Comparison of ENCODE assay signal across 1 cellular context in the genomic region with DNA sequence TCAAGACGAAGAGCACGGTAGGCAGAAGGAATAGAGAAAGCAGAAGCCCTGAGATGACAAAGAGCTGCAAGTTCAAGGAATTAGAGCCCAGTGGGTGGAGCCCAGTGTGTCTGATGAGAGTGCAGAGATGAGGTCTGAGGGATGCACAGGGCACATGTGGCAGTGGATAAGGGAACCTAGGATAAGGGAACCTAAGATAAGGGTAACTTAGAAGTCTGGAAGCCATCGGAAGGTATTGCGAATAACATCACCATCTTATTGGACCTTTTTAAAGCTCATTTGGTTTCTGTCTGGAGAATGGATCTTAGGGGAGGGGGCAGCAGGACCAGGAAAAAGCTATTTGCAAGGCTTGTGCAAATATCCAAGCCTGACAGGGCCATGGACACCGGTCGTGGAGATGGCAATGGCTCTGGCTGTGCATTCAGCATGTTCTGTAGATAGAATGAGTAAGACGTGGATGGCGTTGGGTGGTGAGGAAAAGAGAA.
TF ChIP-seq lines count a peak whose summit lies in the region.

No MANE protein-coding gene starts in this region.

TF ChIP-seq in K562, 482 proteins besides CTCF, POLR2A, EP300 and RAD21 (continued from another document and continues in another):
- TF ChIP-seq, protein P1, sequence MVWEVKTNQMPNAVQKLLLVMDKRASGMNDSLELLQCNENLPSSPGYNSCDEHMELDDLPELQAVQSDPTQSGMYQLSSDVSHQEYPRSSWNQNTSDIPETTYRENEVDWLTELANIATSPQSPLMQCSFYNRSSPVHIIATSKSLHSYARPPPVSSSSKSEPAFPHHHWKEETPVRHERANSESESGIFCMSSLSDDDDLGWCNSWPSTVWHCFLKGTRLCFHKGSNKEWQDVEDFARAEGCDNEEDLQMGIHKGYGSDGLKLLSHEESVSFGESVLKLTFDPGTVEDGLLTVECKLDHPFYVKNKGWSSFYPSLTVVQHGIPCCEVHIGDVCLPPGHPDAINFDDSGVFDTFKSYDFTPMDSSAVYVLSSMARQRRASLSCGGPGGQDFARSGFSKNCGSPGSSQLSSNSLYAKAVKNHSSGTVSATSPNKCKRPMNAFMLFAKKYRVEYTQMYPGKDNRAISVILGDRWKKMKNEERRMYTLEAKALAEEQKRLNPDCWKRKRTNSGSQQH (CRISPR knock-in tag; IDR thresholded peaks at IDR 0.05) = no peak
- 0 out of 2 replicates have a peak, but pooled peaks have one; percentile 32 for TF ChIP-seq KLF6 (CRISPR knock-in tag; IDR thresholded peaks at IDR 0.05; ENCODE audit: borderline replicate concordance)
- TF ChIP-seq PML (IDR thresholded peaks at IDR 0.05; ENCODE audit: low read length) = peak; percentile 84
- no peak for TF ChIP-seq NFXL1 (CRISPR knock-in tag; IDR thresholded peaks at IDR 0.05)
- TF ChIP-seq, protein P2, sequence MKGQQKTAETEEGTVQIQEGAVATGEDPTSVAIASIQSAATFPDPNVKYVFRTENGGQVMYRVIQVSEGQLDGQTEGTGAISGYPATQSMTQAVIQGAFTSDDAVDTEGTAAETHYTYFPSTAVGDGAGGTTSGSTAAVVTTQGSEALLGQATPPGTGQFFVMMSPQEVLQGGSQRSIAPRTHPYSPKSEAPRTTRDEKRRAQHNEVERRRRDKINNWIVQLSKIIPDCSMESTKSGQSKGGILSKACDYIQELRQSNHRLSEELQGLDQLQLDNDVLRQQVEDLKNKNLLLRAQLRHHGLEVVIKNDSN (CRISPR knock-in tag; IDR thresholded peaks at IDR 0.05) = 0 out of 2 replicates have a peak, but pooled peaks have one; percentile 33
- no peak for TF ChIP-seq RHOXF2B (CRISPR knock-in tag; conservative IDR thresholded peaks at IDR 0.05)
- peak; percentile 33; the same call in 1 of the 2 replicates for TF ChIP-seq RAD51 (IDR thresholded peaks at IDR 0.05; ENCODE audit: borderline replicate concordance, low read depth)
- TF ChIP-seq ZNF239 (CRISPR knock-in tag; IDR thresholded peaks at IDR 0.05) = 0 out of 2 replicates have a peak, but pooled peaks have one; percentile 7
- TF ChIP-seq ZNF24 (IDR thresholded peaks at IDR 0.05) = no peak
- no peak for TF ChIP-seq ZFX (CRISPR knock-in tag; IDR thresholded peaks at IDR 0.05)
- no peak; a peak in 1 of 4 replicates for TF ChIP-seq SRF (CRISPR knock-in tag; IDR thresholded peaks at IDR 0.05)
- TF ChIP-seq, protein P3, sequence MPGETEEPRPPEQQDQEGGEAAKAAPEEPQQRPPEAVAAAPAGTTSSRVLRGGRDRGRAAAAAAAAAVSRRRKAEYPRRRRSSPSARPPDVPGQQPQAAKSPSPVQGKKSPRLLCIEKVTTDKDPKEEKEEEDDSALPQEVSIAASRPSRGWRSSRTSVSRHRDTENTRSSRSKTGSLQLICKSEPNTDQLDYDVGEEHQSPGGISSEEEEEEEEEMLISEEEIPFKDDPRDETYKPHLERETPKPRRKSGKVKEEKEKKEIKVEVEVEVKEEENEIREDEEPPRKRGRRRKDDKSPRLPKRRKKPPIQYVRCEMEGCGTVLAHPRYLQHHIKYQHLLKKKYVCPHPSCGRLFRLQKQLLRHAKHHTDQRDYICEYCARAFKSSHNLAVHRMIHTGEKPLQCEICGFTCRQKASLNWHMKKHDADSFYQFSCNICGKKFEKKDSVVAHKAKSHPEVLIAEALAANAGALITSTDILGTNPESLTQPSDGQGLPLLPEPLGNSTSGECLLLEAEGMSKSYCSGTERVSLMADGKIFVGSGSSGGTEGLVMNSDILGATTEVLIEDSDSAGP (CRISPR knock-in tag; IDR thresholded peaks at IDR 0.05) = no peak
- peak; percentile 99 for TF ChIP-seq CTBP1 (IDR thresholded peaks at IDR 0.05; ENCODE audit: borderline replicate concordance)
- TF ChIP-seq, protein P4, sequence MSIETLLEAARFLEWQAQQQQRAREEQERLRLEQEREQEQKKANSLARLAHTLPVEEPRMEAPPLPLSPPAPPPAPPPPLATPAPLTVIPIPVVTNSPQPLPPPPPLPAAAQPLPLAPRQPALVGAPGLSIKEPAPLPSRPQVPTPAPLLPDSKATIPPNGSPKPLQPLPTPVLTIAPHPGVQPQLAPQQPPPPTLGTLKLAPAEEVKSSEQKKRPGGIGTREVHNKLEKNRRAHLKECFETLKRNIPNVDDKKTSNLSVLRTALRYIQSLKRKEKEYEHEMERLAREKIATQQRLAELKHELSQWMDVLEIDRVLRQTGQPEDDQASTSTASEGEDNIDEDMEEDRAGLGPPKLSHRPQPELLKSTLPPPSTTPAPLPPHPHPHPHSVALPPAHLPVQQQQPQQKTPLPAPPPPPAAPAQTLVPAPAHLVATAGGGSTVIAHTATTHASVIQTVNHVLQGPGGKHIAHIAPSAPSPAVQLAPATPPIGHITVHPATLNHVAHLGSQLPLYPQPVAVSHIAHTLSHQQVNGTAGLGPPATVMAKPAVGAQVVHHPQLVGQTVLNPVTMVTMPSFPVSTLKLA (conservative IDR thresholded peaks at IDR 0.05) = peak; percentile 62 to 82; a peak in 3 of 4 replicates
- no peak for TF ChIP-seq JUNB (CRISPR knock-in tag; conservative IDR thresholded peaks at IDR 0.05)
- no peak; the same call in 1 of the 2 replicates for TF ChIP-seq TRIM28 (IDR thresholded peaks at IDR 0.05)
- TF ChIP-seq, protein P5, sequence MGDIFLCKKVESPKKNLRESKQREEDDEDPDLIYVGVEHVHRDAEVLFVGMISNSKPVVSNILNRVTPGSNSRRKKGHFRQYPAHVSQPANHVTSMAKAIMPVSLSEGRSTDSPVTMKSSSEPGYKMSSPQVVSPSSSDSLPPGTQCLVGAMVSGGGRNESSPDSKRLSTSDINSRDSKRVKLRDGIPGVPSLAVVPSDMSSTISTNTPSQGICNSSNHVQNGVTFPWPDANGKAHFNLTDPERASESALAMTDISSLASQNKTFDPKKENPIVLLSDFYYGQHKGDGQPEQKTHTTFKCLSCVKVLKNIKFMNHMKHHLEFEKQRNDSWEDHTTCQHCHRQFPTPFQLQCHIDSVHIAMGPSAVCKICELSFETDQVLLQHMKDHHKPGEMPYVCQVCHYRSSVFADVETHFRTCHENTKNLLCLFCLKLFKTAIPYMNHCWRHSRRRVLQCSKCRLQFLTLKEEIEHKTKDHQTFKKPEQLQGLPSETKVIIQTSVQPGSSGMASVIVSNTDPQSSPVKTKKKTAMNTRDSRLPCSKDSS (IDR thresholded peaks at IDR 0.05; ENCODE audit: low read depth, partially characterized antibody) = no peak
- no peak for TF ChIP-seq ZBTB1 (CRISPR knock-in tag; IDR thresholded peaks at IDR 0.05; ENCODE audit: borderline replicate concordance, low read depth)
- no peak for TF ChIP-seq MEF2A (IDR thresholded peaks at IDR 0.05; ENCODE audit: control insufficient read depth, low read depth, low read length)
- TF ChIP-seq MCM3 (IDR thresholded peaks at IDR 0.05) = no peak
- TF ChIP-seq SMARCC2 (IDR thresholded peaks at IDR 0.05; ENCODE audit: low read depth) = peak; percentile 25
- TF ChIP-seq TGIF2 (CRISPR knock-in tag; IDR thresholded peaks at IDR 0.05) = no peak
- TF ChIP-seq, protein P6, sequence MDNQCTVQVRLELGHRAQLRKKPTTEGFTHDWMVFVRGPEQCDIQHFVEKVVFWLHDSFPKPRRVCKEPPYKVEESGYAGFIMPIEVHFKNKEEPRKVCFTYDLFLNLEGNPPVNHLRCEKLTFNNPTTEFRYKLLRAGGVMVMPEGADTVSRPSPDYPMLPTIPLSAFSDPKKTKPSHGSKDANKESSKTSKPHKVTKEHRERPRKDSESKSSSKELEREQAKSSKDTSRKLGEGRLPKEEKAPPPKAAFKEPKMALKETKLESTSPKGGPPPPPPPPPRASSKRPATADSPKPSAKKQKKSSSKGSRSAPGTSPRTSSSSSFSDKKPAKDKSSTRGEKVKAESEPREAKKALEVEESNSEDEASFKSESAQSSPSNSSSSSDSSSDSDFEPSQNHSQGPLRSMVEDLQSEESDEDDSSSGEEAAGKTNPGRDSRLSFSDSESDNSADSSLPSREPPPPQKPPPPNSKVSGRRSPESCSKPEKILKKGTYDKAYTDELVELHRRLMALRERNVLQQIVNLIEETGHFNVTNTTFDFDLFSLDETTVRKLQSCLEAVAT (IDR thresholded peaks at IDR 0.05) = peak; percentile 69 to 93
- no peak for TF ChIP-seq XRCC4 (IDR thresholded peaks at IDR 0.05; ENCODE audit: extremely low read depth, insufficient read depth, insufficient read length)
- peak; percentile 92 for TF ChIP-seq NCOR1 (IDR thresholded peaks at IDR 0.05)
- TF ChIP-seq, protein P7, sequence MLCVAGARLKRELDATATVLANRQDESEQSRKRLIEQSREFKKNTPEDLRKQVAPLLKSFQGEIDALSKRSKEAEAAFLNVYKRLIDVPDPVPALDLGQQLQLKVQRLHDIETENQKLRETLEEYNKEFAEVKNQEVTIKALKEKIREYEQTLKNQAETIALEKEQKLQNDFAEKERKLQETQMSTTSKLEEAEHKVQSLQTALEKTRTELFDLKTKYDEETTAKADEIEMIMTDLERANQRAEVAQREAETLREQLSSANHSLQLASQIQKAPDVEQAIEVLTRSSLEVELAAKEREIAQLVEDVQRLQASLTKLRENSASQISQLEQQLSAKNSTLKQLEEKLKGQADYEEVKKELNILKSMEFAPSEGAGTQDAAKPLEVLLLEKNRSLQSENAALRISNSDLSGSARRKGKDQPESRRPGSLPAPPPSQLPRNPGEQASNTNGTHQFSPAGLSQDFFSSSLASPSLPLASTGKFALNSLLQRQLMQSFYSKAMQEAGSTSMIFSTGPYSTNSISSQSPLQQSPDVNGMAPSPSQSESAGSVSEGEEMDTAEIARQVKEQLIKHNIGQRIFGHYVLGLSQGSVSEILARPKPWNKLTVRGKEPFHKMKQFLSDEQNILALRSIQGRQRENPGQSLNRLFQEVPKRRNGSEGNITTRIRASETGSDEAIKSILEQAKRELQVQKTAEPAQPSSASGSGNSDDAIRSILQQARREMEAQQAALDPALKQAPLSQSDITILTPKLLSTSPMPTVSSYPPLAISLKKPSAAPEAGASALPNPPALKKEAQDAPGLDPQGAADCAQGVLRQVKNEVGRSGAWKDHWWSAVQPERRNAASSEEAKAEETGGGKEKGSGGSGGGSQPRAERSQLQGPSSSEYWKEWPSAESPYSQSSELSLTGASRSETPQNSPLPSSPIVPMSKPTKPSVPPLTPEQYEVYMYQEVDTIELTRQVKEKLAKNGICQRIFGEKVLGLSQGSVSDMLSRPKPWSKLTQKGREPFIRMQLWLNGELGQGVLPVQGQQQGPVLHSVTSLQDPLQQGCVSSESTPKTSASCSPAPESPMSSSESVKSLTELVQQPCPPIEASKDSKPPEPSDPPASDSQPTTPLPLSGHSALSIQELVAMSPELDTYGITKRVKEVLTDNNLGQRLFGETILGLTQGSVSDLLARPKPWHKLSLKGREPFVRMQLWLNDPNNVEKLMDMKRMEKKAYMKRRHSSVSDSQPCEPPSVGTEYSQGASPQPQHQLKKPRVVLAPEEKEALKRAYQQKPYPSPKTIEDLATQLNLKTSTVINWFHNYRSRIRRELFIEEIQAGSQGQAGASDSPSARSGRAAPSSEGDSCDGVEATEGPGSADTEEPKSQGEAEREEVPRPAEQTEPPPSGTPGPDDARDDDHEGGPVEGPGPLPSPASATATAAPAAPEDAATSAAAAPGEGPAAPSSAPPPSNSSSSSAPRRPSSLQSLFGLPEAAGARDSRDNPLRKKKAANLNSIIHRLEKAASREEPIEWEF (CRISPR knock-in tag; IDR thresholded peaks at IDR 0.05) = no peak
- TF ChIP-seq ZNF507 (tag; conservative IDR thresholded peaks at IDR 0.05) = no peak
- TF ChIP-seq, protein P8, sequence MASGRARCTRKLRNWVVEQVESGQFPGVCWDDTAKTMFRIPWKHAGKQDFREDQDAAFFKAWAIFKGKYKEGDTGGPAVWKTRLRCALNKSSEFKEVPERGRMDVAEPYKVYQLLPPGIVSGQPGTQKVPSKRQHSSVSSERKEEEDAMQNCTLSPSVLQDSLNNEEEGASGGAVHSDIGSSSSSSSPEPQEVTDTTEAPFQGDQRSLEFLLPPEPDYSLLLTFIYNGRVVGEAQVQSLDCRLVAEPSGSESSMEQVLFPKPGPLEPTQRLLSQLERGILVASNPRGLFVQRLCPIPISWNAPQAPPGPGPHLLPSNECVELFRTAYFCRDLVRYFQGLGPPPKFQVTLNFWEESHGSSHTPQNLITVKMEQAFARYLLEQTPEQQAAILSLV (tag; IDR thresholded peaks at IDR 0.05) = 0 out of 2 replicates have a peak, but pooled peaks have one; percentile 25
- no peak for TF ChIP-seq ZFPM2 (CRISPR knock-in tag; IDR thresholded peaks at IDR 0.05)
- TF ChIP-seq, protein P9, sequence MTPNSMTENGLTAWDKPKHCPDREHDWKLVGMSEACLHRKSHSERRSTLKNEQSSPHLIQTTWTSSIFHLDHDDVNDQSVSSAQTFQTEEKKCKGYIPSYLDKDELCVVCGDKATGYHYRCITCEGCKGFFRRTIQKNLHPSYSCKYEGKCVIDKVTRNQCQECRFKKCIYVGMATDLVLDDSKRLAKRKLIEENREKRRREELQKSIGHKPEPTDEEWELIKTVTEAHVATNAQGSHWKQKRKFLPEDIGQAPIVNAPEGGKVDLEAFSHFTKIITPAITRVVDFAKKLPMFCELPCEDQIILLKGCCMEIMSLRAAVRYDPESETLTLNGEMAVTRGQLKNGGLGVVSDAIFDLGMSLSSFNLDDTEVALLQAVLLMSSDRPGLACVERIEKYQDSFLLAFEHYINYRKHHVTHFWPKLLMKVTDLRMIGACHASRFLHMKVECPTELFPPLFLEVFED (CRISPR knock-in tag; conservative IDR thresholded peaks at IDR 0.05) = no peak
- TF ChIP-seq ZNF140 (CRISPR knock-in tag; IDR thresholded peaks at IDR 0.05) = no peak
- peak; percentile 93 for TF ChIP-seq SMARCA4 (IDR thresholded peaks at IDR 0.05)
- TF ChIP-seq ZSCAN29 (IDR thresholded peaks at IDR 0.05) = no peak
- TF ChIP-seq ZNF778 (CRISPR knock-in tag; IDR thresholded peaks at IDR 0.05) = no peak
- TF ChIP-seq, protein P10, sequence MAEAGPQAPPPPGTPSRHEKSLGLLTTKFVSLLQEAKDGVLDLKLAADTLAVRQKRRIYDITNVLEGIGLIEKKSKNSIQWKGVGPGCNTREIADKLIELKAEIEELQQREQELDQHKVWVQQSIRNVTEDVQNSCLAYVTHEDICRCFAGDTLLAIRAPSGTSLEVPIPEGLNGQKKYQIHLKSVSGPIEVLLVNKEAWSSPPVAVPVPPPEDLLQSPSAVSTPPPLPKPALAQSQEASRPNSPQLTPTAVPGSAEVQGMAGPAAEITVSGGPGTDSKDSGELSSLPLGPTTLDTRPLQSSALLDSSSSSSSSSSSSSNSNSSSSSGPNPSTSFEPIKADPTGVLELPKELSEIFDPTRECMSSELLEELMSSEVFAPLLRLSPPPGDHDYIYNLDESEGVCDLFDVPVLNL (CRISPR knock-in tag; IDR thresholded peaks at IDR 0.05; ENCODE audit: low read depth) = no peak
- no peak for TF ChIP-seq HNRNPK (IDR thresholded peaks at IDR 0.05; ENCODE audit: low read depth, low read length, poor library complexity, severe bottlenecking)
- TF ChIP-seq SP2 (IDR thresholded peaks at IDR 0.05; ENCODE audit: extremely low read depth, low read depth, low read length, poor library complexity, severe bottlenecking) = no peak
- TF ChIP-seq TAF1 (IDR thresholded peaks at IDR 0.05; ENCODE audit: control insufficient read depth, extremely low read depth, insufficient read depth, low read length, severe bottlenecking) = no peak
